10 cellular contexts compared by ENCODE assay signal in genomic region chr6:105786890-105787655, GRCh38.
DNase-seq lines count a peak whose midpoint lies in the region; ATAC-seq and TF ChIP-seq lines count a peak whose summit lies in the region.
"Had no signal": no experiment of that assay in that cellular context is flagged by ENCODE, and none has a peak within 500 bp of the region (broad histone marks: within the 10 kb centered on the region; RNA-seq: fewer than 3 reads in every experiment).

No MANE protein-coding gene starts in this region.

- CTCF ChIA-PET in PC-9 (lab: Charles Lee) (no interaction called here), Calu3 (lab: Charles Lee) (no interaction called here)

- no TSS peak for BruUV-seq in PC-9 (replicated peaks; lab: Mats Ljungman, UMichigan)
- BruUV-seq in Calu3 (replicated peaks; lab: Mats Ljungman, UMichigan): no TSS peak

- intact Hi-C loops in PC-9 (cut with micrococcal nuclease; ENCODE audit: unreplicated experiment) (loop anchor here (10.0 kb wide), 1 partner anchor 182 kb away; no protein-coding TSS in a partner anchor), right cardiac atrium (cut with DNase I) (no loop called here), Calu3 (cut with micrococcal nuclease; ENCODE audit: unreplicated experiment) (no loop called here)

- peak; percentile 29 to 54 for ATAC-seq in activated CD4-positive, CD25-positive, alpha-beta regulatory T cell treated with anti-CD3 and anti-CD28 coated beads, Interleukin-2, amount 50 U/mL, for 24 hours
- ATAC-seq in GM21619 (IDR thresholded peaks at IDR 0.05; ENCODE audit: unreplicated experiment) (peak; percentile 62), HG03460 (IDR thresholded peaks at IDR 0.05; ENCODE audit: unreplicated experiment) (peak; percentile 66), right cardiac atrium (no peak)

- TF ChIP-seq CTCF in PC-9 (conservative IDR thresholded peaks at IDR 0.05): no peak
- no peak for TF ChIP-seq CTCF in Calu3 (IDR thresholded peaks at IDR 0.05; ENCODE audit: unreplicated experiment)

- peaks cover 3% of the 10 kb centered on the region; the same call in 1 of the 2 replicates for H3K9me3 ChIP-seq in PC-9 (ENCODE audit: insufficient read depth, low read depth)
- H3K9me3 ChIP-seq in right cardiac atrium (ENCODE audit: control insufficient read depth, low read length): no peaks in the 10 kb centered on the region
- H3K9me3 ChIP-seq: left lung had no signal

- POLR2A ChIA-PET in PC-9 (lab: Charles Lee; ENCODE audit: unreplicated experiment): no interaction called here

- DNase-seq in activated CD4-positive, CD25-positive, alpha-beta regulatory T cell (lab: John Stamatoyannopoulos, UW): no peak
- peak; percentile 29 to 32 for DNase-seq in stimulated activated CD8-positive, alpha-beta memory T cell treated with anti-CD3 and anti-CD28 coated beads, Interleukin-15, amount 100 ng/mL, for 48 hours (ENCODE audit: low read depth in 2 of 2)
- no peak for DNase-seq in PC-9
- DNase-seq in right cardiac atrium: no peak
- DNase-seq in Calu3: no peak
- DNase-seq: activated effector memory CD4-positive, alpha-beta T cell treated with Interleukin-2 at 50 U/mL for 16 hours; left lung had no signal

- WGBS in right cardiac atrium: 91% methylated on average over 10 of the region's 10 CpGs

- H3K4me3 Mint-ChIP-seq in Calu3 (ENCODE audit: low read depth, unreplicated experiment): no peak overlapping the region

- no peaks in the 10 kb centered on the region for H3K27me3 ChIP-seq in PC-9 (ENCODE audit: insufficient read depth, low read depth)
- H3K27me3 ChIP-seq in right cardiac atrium (ENCODE audit: control insufficient read depth, insufficient read depth): no peaks in the 10 kb centered on the region
- H3K27me3 ChIP-seq: left lung had no signal

- H3K79me2 ChIP-seq in PC-9 (ENCODE audit: low read depth): no peaks in the 10 kb centered on the region

- no peaks in the 10 kb centered on the region for H3K36me3 Mint-ChIP-seq in Calu3 (ENCODE audit: insufficient read depth, unreplicated experiment)

- H3K9me3 Mint-ChIP-seq in Calu3 (ENCODE audit: low read depth, unreplicated experiment): peaks cover 3% of the 10 kb centered on the region

- peaks cover 37% of the 10 kb centered on the region for H3K4me1 Mint-ChIP-seq in Calu3 (ENCODE audit: low read depth, unreplicated experiment)

- no peaks in the 10 kb centered on the region for H3K36me3 ChIP-seq in PC-9 (ENCODE audit: low read depth)
- H3K36me3 ChIP-seq: left lung had no signal

- no peaks in the 10 kb centered on the region for H3F3A ChIP-seq in PC-9 (ENCODE audit: insufficient read depth, low read depth)

- H4K20me1 ChIP-seq in PC-9 (ENCODE audit: insufficient read depth): no peaks in the 10 kb centered on the region

- H3K9me2 ChIP-seq in PC-9 (ENCODE audit: insufficient read depth): no peaks in the 10 kb centered on the region

- H3K27ac Mint-ChIP-seq in Calu3 (ENCODE audit: unreplicated experiment): no peak overlapping the region

- no peak overlapping the region for H3K27ac ChIP-seq in PC-9
- no peak overlapping the region for H3K27ac ChIP-seq in right cardiac atrium (ENCODE audit: low read length)
- H3K27ac ChIP-seq: left lung had no signal

- no peak overlapping the region for H3K4me2 ChIP-seq in PC-9

- H2AFZ ChIP-seq in PC-9: no peak overlapping the region

- no peak overlapping the region for H3K4me3 ChIP-seq in PC-9
- no peak overlapping the region for H3K4me3 ChIP-seq in right cardiac atrium (ENCODE audit: low read length)
- H3K4me3 ChIP-seq: left lung had no signal

- H3K27me3 Mint-ChIP-seq in Calu3 (ENCODE audit: unreplicated experiment): no peaks in the 10 kb centered on the region

- H3K4me1 ChIP-seq in PC-9 (replicated peaks; ENCODE audit: insufficient read depth): no peaks in the 10 kb centered on the region; the same call in 1 of the 2 replicates
- no peaks in the 10 kb centered on the region for H3K4me1 ChIP-seq in right cardiac atrium (ENCODE audit: control insufficient read depth, insufficient read depth, low read length)

Comparison
In these comparisons a context has a peak if more than half of its experiments do, and no peak if none do; other contexts are left out.
1. ATAC-seq: peak in activated CD4-positive, CD25-positive, alpha-beta regulatory T cell treated with anti-CD3 and anti-CD28 coated beads, Interleukin-2, amount 50 U/mL, for 24 hours (2 of 2), GM21619 (single experiment) and HG03460 (single experiment); none in right cardiac atrium (0 of 2).
2. DNase-seq: peak in stimulated activated CD8-positive, alpha-beta memory T cell treated with anti-CD3 and anti-CD28 coated beads, Interleukin-15, amount 100 ng/mL, for 48 hours (2 of 2); none in activated CD4-positive, CD25-positive, alpha-beta regulatory T cell (0 of 4), PC-9 (0 of 2), right cardiac atrium (0 of 3) and Calu3 (single experiment).